Comparison of ENCODE assay signal across 29 cellular contexts in the genomic region with DNA sequence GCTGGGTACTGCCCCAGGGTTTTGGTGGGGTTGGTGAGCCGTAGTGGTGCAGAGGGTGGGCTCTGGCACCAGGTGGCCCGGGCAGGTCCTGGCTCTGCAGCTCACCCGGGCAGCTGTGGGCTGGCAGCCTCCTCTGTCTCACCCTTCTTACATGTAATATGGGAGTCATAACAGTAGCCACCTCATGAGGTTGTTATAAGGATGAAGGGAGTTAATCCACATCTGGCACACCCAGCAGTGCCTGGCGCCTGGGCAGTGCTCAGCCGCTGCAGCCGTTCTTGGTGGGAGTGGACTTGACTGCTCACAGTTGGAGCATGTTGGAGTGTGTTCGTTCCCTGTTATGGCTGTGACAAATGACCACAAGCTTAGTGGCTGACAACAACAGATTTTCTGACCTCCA. TPM values are rescaled to one million over a fixed set of nuclear protein-coding genes. Genes with fewer than 3 reads are reported as not detected.
"Had no signal": no experiment of that assay in that cellular context is flagged by ENCODE, and none has a peak within 500 bp of the region (broad histone marks: within the 10 kb centered on the region; RNA-seq: fewer than 3 reads in every experiment).

No MANE protein-coding gene starts in this region.

- H3K27ac ChIP-seq: adrenal gland, breast epithelium, coronary artery, hepatocyte, left ventricle myocardium inferior, neutrophil, ovary, psoas muscle, testis had no signal

- DNase-seq: activated B cell treated with CpG ODN at 0.5 μM for 24 hours; activated CD4-positive, alpha-beta T cell treated with anti-CD3 and anti-CD28 coated beads for 36 hours; activated CD4-positive, alpha-beta T cell treated with anti-CD3 and anti-CD28 coated beads, Interleukin-2, amount 50 U/mL, for 4 hours; activated CD8-positive, alpha-beta memory T cell treated with anti-CD3 and anti-CD28 coated beads for 24 hours; activated CD8-positive, alpha-beta memory T cell treated with anti-CD3 and anti-CD28 coated beads, Interleukin-2, amount 50 U/mL, for 4 hours; activated naive CD4-positive, alpha-beta T cell; activated T-cell treated with anti-CD3 and anti-CD28 coated beads, Interleukin-2, amount 50 U/mL, for 4 hours; adrenal gland; foreskin fibroblast; left ventricle myocardium inferior; mammary epithelial cell; ovary; psoas muscle; right cardiac atrium; small intestine; stimulated activated CD4-positive, alpha-beta T cell treated with anti-CD3 and anti-CD28 coated beads, Interleukin-15, amount 100 ng/mL, for 24 hours; testis; trophoblast cell; uterus had no signal

- H2AFZ ChIP-seq: hepatocyte had no signal

- H3K27me3 ChIP-seq: adrenal gland, breast epithelium, hepatocyte, neutrophil, ovary, testis, uterus had no signal

- H3K79me2 ChIP-seq: hepatocyte had no signal

- H3K9me3 ChIP-seq: adrenal gland, breast epithelium, left ventricle myocardium inferior, neutrophil, ovary, psoas muscle, testis, uterus had no signal

- ATAC-seq: activated CD4-positive, alpha-beta T cell treated with anti-CD3 and anti-CD28 coated beads for 36 hours; activated T-cell treated with anti-CD3 and anti-CD28 coated beads, Interleukin-2, amount 50 U/mL, for 4 hours; psoas muscle; right cardiac atrium; stimulated activated memory B cell treated with anti-CD40 and anti-IgM and Interleukin-4, amounts not matched to agents 10 μg/mL and 1 μg/mL and 100 μg/mL, for 72 hours had no signal

- H3K4me3 ChIP-seq: adrenal gland, breast epithelium, coronary artery, hepatocyte, left ventricle myocardium inferior, ovary, psoas muscle, testis, uterus had no signal

- H3K36me3 ChIP-seq: breast epithelium, ovary, uterus had no signal

- H3K4me2 ChIP-seq: hepatocyte had no signal

- H3K4me1 ChIP-seq: breast epithelium, uterus had no signal

RNA-seq across cellular contexts. Expression of a gene that starts 48.4 kb away (rescaled TPM):
- total RNA-seq: activated B cell treated with CpG ODN at 0.5 μM for 24 hours; activated CD4-positive, alpha-beta T cell treated with anti-CD3 and anti-CD28 coated beads for 36 hours; activated T-cell treated with anti-CD3 and anti-CD28 coated beads, Interleukin-2, amount 50 U/mL, for 4 hours; activated T-helper 2 cell treated with anti-CD3 and anti-CD28 coated beads, Interferon-gamma antibody, Interleukin-2, Interleukin-4, amounts not matched to agents 10 μg/mL and 5 μg/mL and 100 μg/mL, durations not matched to agents 14 hours and 24 hours and 36 hours; adrenal gland; astrocyte; breast epithelium; fibroblast of lung; hepatocyte; left ventricle myocardium inferior; mammary epithelial cell; mesothelial cell of epicardium; ovary; psoas muscle; right cardiac atrium; T-helper 1 cell treated with Interleukin-12 subunit alpha and Interleukin-12 subunit beta and Interleukin-4 antibody, amounts not matched to agents 30 ng/mL and 1 ng/mL, for 36 hours; testis had no signal
- polyA plus RNA-seq: adrenal gland, fibroblast of lung, hepatocyte, mammary epithelial cell, ovary, psoas muscle, right cardiac atrium had no signal
